4 cellular contexts compared by ENCODE assay signal in genomic region chr1:78064886-78065285, GRCh38. TPM values are rescaled to one million over a fixed set of nuclear protein-coding genes. Genes with fewer than 3 reads are reported as not detected.
"Had no signal": no experiment of that assay in that cellular context is flagged by ENCODE, and none has a peak within 500 bp of the region (broad histone marks: within the 10 kb centered on the region; RNA-seq: fewer than 3 reads in every experiment).

No MANE protein-coding gene starts in this region.

RNA-seq across cellular contexts. Expression of gene GIPC2, which starts 19.1 kb away (rescaled TPM):
- total RNA-seq: natural killer cell; natural killer cell treated with Interleukin-12 subunit alpha and Interleukin-12 subunit beta and Interleukin-15 and Interleukin-18, amount 100 ng/mL, for 72 hours; neural crest cell; smooth muscle cell had no signal
